16 cellular contexts compared by ENCODE assay signal in the genomic region with DNA sequence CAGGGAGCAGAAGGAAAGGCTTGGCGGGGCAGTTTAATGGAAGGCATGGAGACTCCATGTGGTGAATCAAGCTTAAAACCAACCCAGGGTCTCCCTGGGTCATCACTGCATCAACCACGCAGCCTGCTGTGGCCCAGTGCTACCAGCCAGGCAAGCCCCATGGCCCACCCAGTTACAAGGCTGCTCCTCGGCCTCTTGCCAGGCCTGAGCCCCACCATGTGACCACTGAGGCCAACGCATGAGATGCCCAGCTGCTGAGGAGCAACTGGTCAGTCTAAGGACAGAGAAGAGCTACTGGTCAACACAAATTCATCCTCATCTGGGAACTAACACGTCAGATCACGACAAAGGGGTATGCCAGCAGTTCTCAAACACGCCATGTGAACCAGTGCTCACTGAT. TPM values are rescaled to one million over a fixed set of nuclear protein-coding genes. Genes with fewer than 3 reads are reported as not detected.
A peak's percentile ranks its signal among the peaks of the same experiment; 100 is the strongest.
DNase-seq lines count a peak whose midpoint lies in the region; ATAC-seq and TF ChIP-seq lines count a peak whose summit lies in the region.
"Had no signal": no experiment of that assay in that cellular context is flagged by ENCODE, and none has a peak within 500 bp of the region (broad histone marks: within the 10 kb centered on the region; RNA-seq: fewer than 3 reads in every experiment).

No MANE protein-coding gene starts in this region.

- no peak overlapping the region for H4K8ac ChIP-seq in mesenchymal stem cell (ENCODE audit: low read length)

- H3K79me1 ChIP-seq in mesenchymal stem cell (replicated peaks; ENCODE audit: low read length, poor library complexity, severe bottlenecking), result peaks cover 74% of the 10 kb centered on the region

- H3K4me1 ChIP-seq in HEK293 (ENCODE audit: control insufficient read depth, insufficient read depth, low read length), result no peaks in the 10 kb centered on the region
- H3K4me1 ChIP-seq in mesenchymal stem cell (ENCODE audit: control insufficient read depth, insufficient read depth, low read depth, low read length), result peaks cover 4% of the 10 kb centered on the region
- H3K4me1 ChIP-seq in skeletal muscle tissue (ENCODE audit: control insufficient read depth in 3 of 3, insufficient read depth in 3 of 3, low read length in 3 of 3), result peaks cover 47 to 86% (median 83%) of the 10 kb centered on the region in 3 donors
- H3K4me1 ChIP-seq: HAP-1 had no signal

- no peak for ATAC-seq in HG02610 (IDR thresholded peaks at IDR 0.05; ENCODE audit: unreplicated experiment)
- ATAC-seq: PC-3 had no signal

- H3K9ac ChIP-seq in mesenchymal stem cell (ENCODE audit: low read length) (peak overlapping the region; percentile 40), skeletal muscle tissue (ENCODE audit: low read depth in 1 of 3, low read length in 3 of 3) (peak overlapping the region in 1 of 3 donors; percentile 73)

- no peak overlapping the region for H2BK5ac ChIP-seq in mesenchymal stem cell (ENCODE audit: low read depth, low read length, poor library complexity, severe bottlenecking)

- H3K9me3 ChIP-seq in HEK293 (ENCODE audit: control insufficient read depth, insufficient read depth, low read depth, low read length) (no peaks in the 10 kb centered on the region), mesenchymal stem cell (ENCODE audit: control insufficient read depth, low read length) (no peaks in the 10 kb centered on the region), skeletal muscle tissue (ENCODE audit: control insufficient read depth in 3 of 3, low read length in 3 of 3) (no peaks in the 10 kb centered on the region)
- H3K9me3 ChIP-seq: HAP-1 had no signal

- TF ChIP-seq CTCF in HEK293 (tag by site-specific recombination; IDR thresholded peaks at IDR 0.05) (no peak), endothelial cell (IDR thresholded peaks at IDR 0.05; ENCODE audit: unreplicated experiment) (no peak)

- H3K27me3 Mint-ChIP-seq in endothelial cell (ENCODE audit: unreplicated experiment), result peaks cover 7% of the 10 kb centered on the region
- H3K27me3 Mint-ChIP-seq: B cell; CD4-positive, CD25-positive, alpha-beta regulatory T cell had no signal

- H3K36me3 ChIP-seq in HEK293 (ENCODE audit: control insufficient read depth in 2 of 2, insufficient read depth in 1 of 2, low read length in 2 of 2) (peaks cover 13 to 84% of the 10 kb centered on the region in 2 experiments), mesenchymal stem cell (ENCODE audit: control insufficient read depth in 1 of 2, insufficient read depth in 2 of 2, low read depth in 1 of 2, low read length in 2 of 2) (peaks cover 83 to 85% of the 10 kb centered on the region in 2 experiments), skeletal muscle tissue (ENCODE audit: control insufficient read depth in 3 of 3, insufficient read depth in 3 of 3, low read length in 3 of 3) (peaks cover 33 to 64% (median 40%) of the 10 kb centered on the region in 3 donors)

- no peak overlapping the region for H3K4me3 Mint-ChIP-seq in endothelial cell (ENCODE audit: unreplicated experiment)
- H3K4me3 Mint-ChIP-seq: B cell had no signal

- H3K36me3 Mint-ChIP-seq in endothelial cell (ENCODE audit: low read depth, unreplicated experiment), result peaks cover 35% of the 10 kb centered on the region

- no peak overlapping the region for H3K4me2 ChIP-seq in mesenchymal stem cell (ENCODE audit: low read length, poor library complexity, severe bottlenecking)

- H3K27me3 ChIP-seq in mesenchymal stem cell (ENCODE audit: control insufficient read depth in 1 of 2, insufficient read depth in 1 of 2, low read length in 2 of 2) (no peaks in the 10 kb centered on the region), skeletal muscle tissue (ENCODE audit: control insufficient read depth in 3 of 3, insufficient read depth in 3 of 3, low read length in 3 of 3) (no peaks in the 10 kb centered on the region)

- H3K4me3 ChIP-seq in HEK293 (ENCODE audit: low read depth, low read length) (no peak overlapping the region), mesenchymal stem cell (ENCODE audit: insufficient read depth in 1 of 2, low read depth in 1 of 2, low read length in 2 of 2) (peak overlapping the region in 1 of 2 experiments; percentile 20), skeletal muscle tissue (ENCODE audit: low read length in 3 of 3) (no peak overlapping the region)
- H3K4me3 ChIP-seq: HAP-1 had no signal

- no peak overlapping the region for H3K23ac ChIP-seq in mesenchymal stem cell (ENCODE audit: low read length in 2 of 2)

- DNase-seq in mesenchymal stem cell (no peak), NOMO-1 (lab: John Stamatoyannopoulos, UW; ENCODE audit: unreplicated experiment in 2 of 2) (no peak), hippocampal formation (lab: John Stamatoyannopoulos, UW) (no peak), endothelial cell (ENCODE audit: low spot score) (no peak)
- DNase-seq: CD4-positive, CD25-positive, alpha-beta regulatory T cell; DMS79; KG1; NCI-H1417 treated with DMSO at 0.1 percent for 48 hours; NCI-H1930; PC-3 had no signal

- no peak overlapping the region for H2AFZ ChIP-seq in mesenchymal stem cell (ENCODE audit: low read depth, low read length)

- POLR2A ChIA-PET in HEK293 (lab: Yijun Ruan, JAX), result interaction anchor here (1.1 kb wide), 1 partner anchor 16 kb away, joined by 3 read pairs; a partner anchor contains a TSS

- H3K27ac Mint-ChIP-seq in endothelial cell (ENCODE audit: unreplicated experiment), result no peak overlapping the region
- H3K27ac Mint-ChIP-seq: B cell had no signal

- H3K9me3 Mint-ChIP-seq in endothelial cell (ENCODE audit: unreplicated experiment), result no peaks in the 10 kb centered on the region
- H3K9me3 Mint-ChIP-seq: CD4-positive, CD25-positive, alpha-beta regulatory T cell had no signal

- H2BK120ac ChIP-seq in mesenchymal stem cell (ENCODE audit: low read depth, low read length), result no peak overlapping the region

- H4K91ac ChIP-seq in mesenchymal stem cell (ENCODE audit: low read length), result peak overlapping the region; percentile 21

- no peak overlapping the region for H2BK12ac ChIP-seq in mesenchymal stem cell (ENCODE audit: low read length in 2 of 2)

- no peak overlapping the region for H2AK5ac ChIP-seq in mesenchymal stem cell (ENCODE audit: low read length, severe bottlenecking)

- H3K14ac ChIP-seq in mesenchymal stem cell (ENCODE audit: low read length in 2 of 2), result no peak overlapping the region

- H3K27ac ChIP-seq in HEK293 (ENCODE audit: extremely low read depth, low read depth, low read length), result no peak overlapping the region
- H3K27ac ChIP-seq in angular gyrus (ENCODE audit: low read depth, low read length), result peak overlapping the region; percentile 4
- H3K27ac ChIP-seq in mesenchymal stem cell (ENCODE audit: low read length, poor library complexity, severe bottlenecking), result no peak overlapping the region
- peak overlapping the region; percentile 55 for H3K27ac ChIP-seq in skeletal muscle tissue (ENCODE audit: low read depth, low read length)

- 97% methylated on average over 7 of the region's 7 CpGs for WGBS in mesenchymal stem cell

- no peak overlapping the region for H2BK15ac ChIP-seq in mesenchymal stem cell (ENCODE audit: low read depth, poor library complexity, severe bottlenecking)

- CTCF ChIA-PET in HEK293 (lab: Yijun Ruan, JAX), result interaction anchor here (1.1 kb wide), 1 partner anchor 15 kb away, joined by 5 read pairs; a partner anchor contains a TSS

- H3K18ac ChIP-seq in mesenchymal stem cell (ENCODE audit: low read depth in 1 of 2, low read length in 2 of 2), result no peak overlapping the region

- H3K4me1 Mint-ChIP-seq in endothelial cell (ENCODE audit: unreplicated experiment), result no peaks in the 10 kb centered on the region
- H3K4me1 Mint-ChIP-seq: B cell had no signal

- no peak overlapping the region for H3K4ac ChIP-seq in mesenchymal stem cell (ENCODE audit: low read depth in 1 of 2, low read length in 2 of 2)

TF ChIP-seq in HEK293, 187 proteins besides CTCF, POLR2A, EP300 and RAD21:
- no peak for TF ChIP-seq ZNF777 (tag by site-specific recombination; IDR thresholded peaks at IDR 0.05; ENCODE audit: borderline replicate concordance)
- TF ChIP-seq MZF1 (tag by site-specific recombination; IDR thresholded peaks at IDR 0.05; ENCODE audit: borderline replicate concordance), result no peak
- TF ChIP-seq, protein P1, sequence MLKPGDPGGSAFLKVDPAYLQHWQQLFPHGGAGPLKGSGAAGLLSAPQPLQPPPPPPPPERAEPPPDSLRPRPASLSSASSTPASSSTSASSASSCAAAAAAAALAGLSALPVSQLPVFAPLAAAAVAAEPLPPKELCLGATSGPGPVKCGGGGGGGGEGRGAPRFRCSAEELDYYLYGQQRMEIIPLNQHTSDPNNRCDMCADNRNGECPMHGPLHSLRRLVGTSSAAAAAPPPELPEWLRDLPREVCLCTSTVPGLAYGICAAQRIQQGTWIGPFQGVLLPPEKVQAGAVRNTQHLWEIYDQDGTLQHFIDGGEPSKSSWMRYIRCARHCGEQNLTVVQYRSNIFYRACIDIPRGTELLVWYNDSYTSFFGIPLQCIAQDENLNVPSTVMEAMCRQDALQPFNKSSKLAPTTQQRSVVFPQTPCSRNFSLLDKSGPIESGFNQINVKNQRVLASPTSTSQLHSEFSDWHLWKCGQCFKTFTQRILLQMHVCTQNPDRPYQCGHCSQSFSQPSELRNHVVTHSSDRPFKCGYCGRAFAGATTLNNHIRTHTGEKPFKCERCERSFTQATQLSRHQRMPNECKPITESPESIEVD (tag by site-specific recombination; IDR thresholded peaks at IDR 0.05), result no peak
- TF ChIP-seq ZNF548 (tag by site-specific recombination; IDR thresholded peaks at IDR 0.05), result no peak
- peak; percentile 53 for TF ChIP-seq ZIC2 (tag by site-specific recombination; IDR thresholded peaks at IDR 0.05)

RNA-seq across cellular contexts. Expression of a gene that starts 15.4 kb away (rescaled TPM):
- polyA plus RNA-seq in mesenchymal stem cell (2013, experiment 1 of 2), result 8.5 TPM
- 8.6 TPM for polyA plus RNA-seq in mesenchymal stem cell (2013, experiment 2 of 2)
- total RNA-seq in skeletal muscle tissue, result 2.1 TPM
- total RNA-seq in endothelial cell (ENCODE audit: unreplicated experiment), result 12.0 TPM

RNA-seq across cellular contexts. Expression of a gene that starts 15.5 kb away (rescaled TPM):
- 113 TPM for polyA plus RNA-seq in mesenchymal stem cell (2013, experiment 1 of 2)
- polyA plus RNA-seq in mesenchymal stem cell (2013, experiment 2 of 2), result 117 TPM
- total RNA-seq in skeletal muscle tissue (28.2 TPM), endothelial cell (ENCODE audit: unreplicated experiment) (77.8 TPM)

RNA-seq across cellular contexts. Expression of a gene that starts 27.7 kb away (rescaled TPM):
- polyA plus RNA-seq in mesenchymal stem cell (2013, experiment 1 of 2), result 0.06 TPM
- polyA plus RNA-seq in mesenchymal stem cell (2013, experiment 2 of 2), result 0.07 TPM
- total RNA-seq in skeletal muscle tissue (under 0.01 TPM), endothelial cell (ENCODE audit: unreplicated experiment) (0.80 TPM)
- total RNA-seq: B cell; CD4-positive, CD25-positive, alpha-beta regulatory T cell had no signal
- polyA plus RNA-seq: CD4-positive, CD25-positive, alpha-beta regulatory T cell had no signal

Comparison
In these comparisons a context has a peak if more than half of its experiments do, and no peak if none do; other contexts are left out.
1. H3K27ac ChIP-seq: peak in angular gyrus (single experiment) and skeletal muscle tissue (single experiment); none in HEK293 (single experiment) and mesenchymal stem cell (single experiment).